Comparison of ENCODE assay signal across 9 cellular contexts in the genomic region with DNA sequence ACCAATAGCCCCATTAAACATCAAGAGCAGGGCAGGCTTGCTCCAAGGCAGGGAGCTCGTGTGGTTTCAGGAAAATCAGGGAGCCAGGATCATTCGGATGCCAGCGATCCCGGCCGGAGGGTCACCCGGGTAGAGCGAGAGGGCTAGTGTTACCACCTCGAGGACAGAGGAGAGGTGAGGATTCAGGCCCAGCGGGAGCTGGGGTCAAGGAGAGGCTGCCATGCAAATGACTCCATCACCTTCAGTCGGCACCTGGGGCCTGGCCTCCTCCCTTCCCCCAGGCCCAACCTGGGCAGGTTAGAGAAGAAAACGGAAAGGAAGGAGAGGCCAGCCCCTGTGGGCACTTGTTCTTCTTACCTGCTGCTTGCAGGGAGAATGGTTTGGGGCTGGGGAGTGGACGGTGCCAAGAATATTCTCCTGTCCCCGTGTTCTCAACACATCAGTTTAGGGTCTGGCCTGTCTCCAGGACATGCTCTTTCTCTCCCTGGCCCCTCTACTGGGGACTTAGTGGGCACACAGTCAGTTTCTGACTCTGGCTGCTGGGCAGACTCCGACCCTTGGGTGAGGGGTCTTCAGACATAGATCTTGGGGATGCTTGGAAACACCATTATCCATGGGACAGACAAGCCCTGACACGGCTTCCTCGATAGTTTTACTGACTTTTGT.
"Had no signal": no experiment of that assay in that cellular context is flagged by ENCODE, and none has a peak within 500 bp of the region (broad histone marks: within the 10 kb centered on the region; RNA-seq: fewer than 3 reads in every experiment).

No MANE protein-coding gene starts in this region.

- H3K36me3 ChIP-seq: HAP-1 had no signal

- H3K4me3 ChIP-seq: GM23248, HAP-1 had no signal

- DNase-seq: GM23248, HFFc6, KBM-7 had no signal

- H3K4me1 ChIP-seq: HAP-1 had no signal

- H3K36me3 Mint-ChIP-seq: IgD-negative memory B cell had no signal

- H2AFZ ChIP-seq: GM23248 had no signal

- H3K9ac ChIP-seq: GM23248, KMS-11 had no signal

- H3K9me3 ChIP-seq: HAP-1 had no signal

- H3K27ac Mint-ChIP-seq: HFFc6, IgD-negative memory B cell had no signal

- H3K4me1 Mint-ChIP-seq: IgD-negative memory B cell had no signal

- H3K4me2 ChIP-seq: KMS-11 had no signal

- H3K4me3 Mint-ChIP-seq: HFFc6, IgD-negative memory B cell had no signal

- H3K27ac ChIP-seq: GM23248, HL-60, KMS-11 had no signal

- H3K27me3 Mint-ChIP-seq: IgD-negative memory B cell had no signal

- ATAC-seq: HCT116, HepG2 had no signal
